Comparison of ENCODE assay signal across 11 cellular contexts in genomic region chr3:123610331-123610730, GRCh38. TPM values are rescaled to one million over a fixed set of nuclear protein-coding genes. Genes with fewer than 3 reads are reported as not detected.
DNase-seq lines count a peak whose midpoint lies in the region; ATAC-seq and TF ChIP-seq lines count a peak whose summit lies in the region.
"Had no signal": no experiment of that assay in that cellular context is flagged by ENCODE, and none has a peak within 500 bp of the region (broad histone marks: within the 10 kb centered on the region; RNA-seq: fewer than 3 reads in every experiment).

No MANE protein-coding gene starts in this region.

- H3K36me3 Mint-ChIP-seq in WTC11 = 0 out of 2 replicates have a peak, but pooled peaks cover 3% of the 10 kb centered on the region

- H3K4me3 Mint-ChIP-seq in WTC11 = no peak overlapping the region
- H3K4me3 Mint-ChIP-seq: GM23338 had no signal

- no peaks in the 10 kb centered on the region for H3K9me3 Mint-ChIP-seq in WTC11
- H3K9me3 Mint-ChIP-seq: GM23338 had no signal

- no peak for TF ChIP-seq CTCF in GM12865 (IDR thresholded peaks at IDR 0.05; ENCODE audit: insufficient read depth, low read depth, low read length, missing control alignments)
- TF ChIP-seq CTCF in WTC11 (IDR thresholded peaks at IDR 0.05) = no peak

- H3K27me3 Mint-ChIP-seq in WTC11 (ENCODE audit: low read depth) = no peaks in the 10 kb centered on the region

- peak overlapping the region; percentile 45; the same call in 1 of the 2 replicates for H3K27ac Mint-ChIP-seq in WTC11
- H3K27ac Mint-ChIP-seq: GM23338 had no signal

- POLR2A ChIA-PET in WTC11 (lab: Charles Lee) = no interaction called here

- CTCF ChIA-PET in WTC11 (lab: Charles Lee) = no interaction called here

- peaks cover 4% of the 10 kb centered on the region for H3K4me1 Mint-ChIP-seq in WTC11

- DNase-seq in GM12865 (ENCODE audit: low read depth) = peak; percentile 53
- no peak for DNase-seq in WTC11 (ENCODE audit: low spot score)
- no peak for DNase-seq in OCI-M2 (lab: John Stamatoyannopoulos, UW; ENCODE audit: unreplicated experiment)
- no peak for DNase-seq in ecto neural progenitor cell (ENCODE audit: low spot score)
- no peak for DNase-seq in NCI-H510A treated with DMSO at 0.1 percent for 48 hours (lab: John Stamatoyannopoulos, UW)
- DNase-seq in GOT3 (lab: John Stamatoyannopoulos, UW) = no peak
- DNase-seq: SHP77 had no signal

- H3K4me3 ChIP-seq in GM12865 (ENCODE audit: low read depth, low read length) = no peak overlapping the region
- H3K4me3 ChIP-seq: cardiac muscle cell, GM23338 had no signal

- peak; percentile 85 for ATAC-seq in GM21390 (IDR thresholded peaks at IDR 0.05; ENCODE audit: unreplicated experiment)
- ATAC-seq in HG03457 (IDR thresholded peaks at IDR 0.05; ENCODE audit: unreplicated experiment) = peak; percentile 60
- no peak for ATAC-seq in WTC11
- ATAC-seq: GM23338 had no signal

TF ChIP-seq in WTC11, 78 proteins besides CTCF, POLR2A, EP300 and RAD21:
- TF ChIP-seq JAZF1 (CRISPR knock-in tag; IDR thresholded peaks at IDR 0.05) (no peak), ZMAT4 (CRISPR knock-in tag; IDR thresholded peaks at IDR 0.05) (no peak), NR3C1 (CRISPR knock-in tag; conservative IDR thresholded peaks at IDR 0.05; ENCODE audit: low read depth) (no peak), AFF4 (CRISPR knock-in tag; IDR thresholded peaks at IDR 0.05; ENCODE audit: borderline replicate concordance) (no peak)

RNA-seq across cellular contexts. Expression of gene HACD2, which starts 25.5 kb away (rescaled TPM):
- 25.9 to 27.7 TPM (median 26.1 TPM) in 3 replicates for total RNA-seq in WTC11 (2021)
